In genomic region chr4:48756689-48757220, GRCh38 we compare ENCODE assay signal across 19 cellular contexts. TPM values are rescaled to one million over a fixed set of nuclear protein-coding genes. Genes with fewer than 3 reads are reported as not detected.
DNase-seq lines count a peak whose midpoint lies in the region; ATAC-seq and TF ChIP-seq lines count a peak whose summit lies in the region.
"Had no signal": no experiment of that assay in that cellular context is flagged by ENCODE, and none has a peak within 500 bp of the region (broad histone marks: within the 10 kb centered on the region; RNA-seq: fewer than 3 reads in every experiment).

No MANE protein-coding gene starts in this region.

- peak overlapping the region; percentile 32 for H3K27ac ChIP-seq in mammary epithelial cell (ENCODE audit: insufficient read depth, low read depth, low read length)
- no peak overlapping the region for H3K27ac ChIP-seq in breast epithelium
- H3K27ac ChIP-seq in RWPE1, result peak overlapping the region; percentile 57

- no peak for ATAC-seq in HG02973 (IDR thresholded peaks at IDR 0.05; ENCODE audit: unreplicated experiment)
- ATAC-seq: activated CD8-positive, alpha-beta T cell treated with anti-CD3 and anti-CD28 coated beads, Interleukin-2, amount 10 ng/mL, durations not matched to agents 7 days and 5 days; effector memory CD8-positive, alpha-beta T cell had no signal

- CTCF ChIA-PET in mammary epithelial cell (lab: Charles Lee; ENCODE audit: low non-redundant PET), result no interaction called here
- CTCF ChIA-PET in RWPE1 (lab: Yijun Ruan, JAX), result interaction anchor here (0.6 kb wide), 1 partner anchor 10 kb away, joined by 4 read pairs; no protein-coding TSS in a partner anchor

- in situ Hi-C loops in mammary epithelial cell (cut with MboI; ENCODE audit: low sequenced_read_pairs in 2 of 2), result no loop called here

- no peak for TF ChIP-seq POLR2A in breast epithelium (IDR thresholded peaks at IDR 0.05)

- no TSS peak for BruUV-seq in mammary epithelial cell (replicated peaks; lab: Mats Ljungman, UMichigan)

- TF ChIP-seq CTCF in mammary epithelial cell (conservative IDR thresholded peaks at IDR 0.05 in 1 of 2, IDR thresholded peaks at IDR 0.05 in 1 of 2; ENCODE audit: extremely low read depth in 1 of 2, insufficient read depth in 1 of 2, low read depth in 1 of 2, low read length in 2 of 2) (no peak), breast epithelium (IDR thresholded peaks at IDR 0.05) (no peak), RWPE1 (conservative IDR thresholded peaks at IDR 0.05; ENCODE audit: low read depth) (no peak), epithelial cell of esophagus (IDR thresholded peaks at IDR 0.05; ENCODE audit: insufficient read depth, low read depth, low read length, missing control alignments) (no peak)

- H3K27ac Mint-ChIP-seq in stimulated activated naive CD8-positive, alpha-beta T cell treated with anti-CD3 and anti-CD28 coated beads, Interleukin-15, Interleukin-2, amounts not matched to agents 100 ng/mL and 50 ng/mL, for 24 hours, result peak overlapping the region; percentile 50
- H3K27ac Mint-ChIP-seq in activated T-helper 1 cell treated with anti-CD3 and anti-CD28 coated beads, Interleukin-12 subunit alpha, Interleukin-12 subunit beta, Interleukin-2, Interleukin-4 antibody, amounts not matched to agents 30 ng/mL and 10 ng/mL and 1 ng/mL, durations not matched to agents 14 hours and 24 hours and 36 hours, result no peak overlapping the region
- H3K27ac Mint-ChIP-seq: activated CD8-positive, alpha-beta T cell treated with anti-CD3 and anti-CD28 coated beads, Interleukin-2, amount 10 ng/mL, durations not matched to agents 7 days and 5 days; CD4-positive, alpha-beta T cell had no signal

- H3K79me2 ChIP-seq in mammary epithelial cell (ENCODE audit: insufficient read depth, low read length), result peaks cover 85% of the 10 kb centered on the region

- H4K20me1 ChIP-seq in mammary epithelial cell (ENCODE audit: insufficient read depth, low read length), result no peaks in the 10 kb centered on the region

- H3K4me3 ChIP-seq in mammary epithelial cell (replicated peaks in 1 of 3; ENCODE audit: insufficient read depth in 1 of 3, low read depth in 2 of 3, low read length in 3 of 3) (no peak overlapping the region), breast epithelium (no peak overlapping the region), epithelial cell of esophagus (ENCODE audit: low read length) (no peak overlapping the region)

- peaks cover 52% of the 10 kb centered on the region for H3K4me1 Mint-ChIP-seq in stimulated activated naive CD8-positive, alpha-beta T cell treated with anti-CD3 and anti-CD28 coated beads, Interleukin-15, Interleukin-2, amounts not matched to agents 100 ng/mL and 50 ng/mL, for 24 hours (ENCODE audit: low read depth)
- H3K4me1 Mint-ChIP-seq in activated T-helper 1 cell treated with anti-CD3 and anti-CD28 coated beads, Interleukin-12 subunit alpha, Interleukin-12 subunit beta, Interleukin-2, Interleukin-4 antibody, amounts not matched to agents 30 ng/mL and 10 ng/mL and 1 ng/mL, durations not matched to agents 14 hours and 24 hours and 36 hours (ENCODE audit: low read depth), result peaks cover 13% of the 10 kb centered on the region

- intact Hi-C loops in mammary epithelial cell (cut with micrococcal nuclease) (no loop called here), breast epithelium (cut with DNase I; ENCODE audit: low total_unique reads) (no loop called here)
- intact Hi-C loops in activated T-helper 1 cell treated with anti-CD3 and anti-CD28 coated beads, Interleukin-12 subunit alpha, Interleukin-12 subunit beta, Interleukin-2, Interleukin-4 antibody, amounts not matched to agents 30 ng/mL and 10 ng/mL and 1 ng/mL, durations not matched to agents 14 hours and 24 hours and 36 hours (cut with micrococcal nuclease), result no loop called here

- peaks cover 8% of the 10 kb centered on the region for H3K4me1 ChIP-seq in mammary epithelial cell (ENCODE audit: insufficient read depth, low read length)
- peaks cover 0 to 5% of the 10 kb centered on the region in 2 donors for H3K4me1 ChIP-seq in breast epithelium

- peak overlapping the region; percentile 11 for H3K4me3 Mint-ChIP-seq in stimulated activated naive CD8-positive, alpha-beta T cell treated with anti-CD3 and anti-CD28 coated beads, Interleukin-15, Interleukin-2, amounts not matched to agents 100 ng/mL and 50 ng/mL, for 24 hours
- no peak overlapping the region for H3K4me3 Mint-ChIP-seq in activated T-helper 1 cell treated with anti-CD3 and anti-CD28 coated beads, Interleukin-12 subunit alpha, Interleukin-12 subunit beta, Interleukin-2, Interleukin-4 antibody, amounts not matched to agents 30 ng/mL and 10 ng/mL and 1 ng/mL, durations not matched to agents 14 hours and 24 hours and 36 hours
- H3K4me3 Mint-ChIP-seq: activated CD8-positive, alpha-beta T cell treated with anti-CD3 and anti-CD28 coated beads, Interleukin-2, amount 10 ng/mL, durations not matched to agents 7 days and 5 days; CD4-positive, alpha-beta T cell; effector memory CD8-positive, alpha-beta T cell; neural crest cell had no signal

- POLR2A ChIA-PET in RWPE1 (lab: Yijun Ruan, JAX; ENCODE audit: low non-redundant PET), result no interaction called here

- no peak overlapping the region for H3K9ac ChIP-seq in mammary epithelial cell (ENCODE audit: insufficient read depth, low read length)

- H3K36me3 ChIP-seq in mammary epithelial cell (ENCODE audit: insufficient read depth, low read length), result no peaks in the 10 kb centered on the region
- H3K36me3 ChIP-seq in breast epithelium, result no peaks in the 10 kb centered on the region

- H3K36me3 Mint-ChIP-seq in stimulated activated naive CD8-positive, alpha-beta T cell treated with anti-CD3 and anti-CD28 coated beads, Interleukin-15, Interleukin-2, amounts not matched to agents 100 ng/mL and 50 ng/mL, for 24 hours (ENCODE audit: low read depth), result peaks cover 25% of the 10 kb centered on the region
- peaks cover 20% of the 10 kb centered on the region for H3K36me3 Mint-ChIP-seq in activated T-helper 1 cell treated with anti-CD3 and anti-CD28 coated beads, Interleukin-12 subunit alpha, Interleukin-12 subunit beta, Interleukin-2, Interleukin-4 antibody, amounts not matched to agents 30 ng/mL and 10 ng/mL and 1 ng/mL, durations not matched to agents 14 hours and 24 hours and 36 hours (ENCODE audit: low read depth)

- whole genome bisulfite sequencing in mammary epithelial cell (ENCODE audit: low coverage, missing lambda C conversion rate), result 75% methylated on average over 4 of the region's 4 CpGs

- dilution Hi-C loops in mammary epithelial cell (cut with HindIII; ENCODE audit: low sequenced_read_pairs), result no loop called here

- no peaks in the 10 kb centered on the region for H3K27me3 Mint-ChIP-seq in stimulated activated naive CD8-positive, alpha-beta T cell treated with anti-CD3 and anti-CD28 coated beads, Interleukin-15, Interleukin-2, amounts not matched to agents 100 ng/mL and 50 ng/mL, for 24 hours
- H3K27me3 Mint-ChIP-seq in activated T-helper 1 cell treated with anti-CD3 and anti-CD28 coated beads, Interleukin-12 subunit alpha, Interleukin-12 subunit beta, Interleukin-2, Interleukin-4 antibody, amounts not matched to agents 30 ng/mL and 10 ng/mL and 1 ng/mL, durations not matched to agents 14 hours and 24 hours and 36 hours (ENCODE audit: insufficient read depth), result no peaks in the 10 kb centered on the region
- H3K27me3 Mint-ChIP-seq: CD4-positive, alpha-beta T cell; effector memory CD8-positive, alpha-beta T cell had no signal

- no peak overlapping the region for H2AFZ ChIP-seq in mammary epithelial cell (ENCODE audit: low read depth, low read length)

- peaks cover 6% of the 10 kb centered on the region for H3K9me3 Mint-ChIP-seq in stimulated activated naive CD8-positive, alpha-beta T cell treated with anti-CD3 and anti-CD28 coated beads, Interleukin-15, Interleukin-2, amounts not matched to agents 100 ng/mL and 50 ng/mL, for 24 hours
- H3K9me3 Mint-ChIP-seq in activated T-helper 1 cell treated with anti-CD3 and anti-CD28 coated beads, Interleukin-12 subunit alpha, Interleukin-12 subunit beta, Interleukin-2, Interleukin-4 antibody, amounts not matched to agents 30 ng/mL and 10 ng/mL and 1 ng/mL, durations not matched to agents 14 hours and 24 hours and 36 hours, result peaks cover 3% of the 10 kb centered on the region
- H3K9me3 Mint-ChIP-seq: CD4-positive, alpha-beta T cell; effector memory CD8-positive, alpha-beta T cell had no signal

- H3K9me3 ChIP-seq in mammary epithelial cell (replicated peaks; ENCODE audit: insufficient read depth, low read length), result no peaks in the 10 kb centered on the region
- no peaks in the 10 kb centered on the region for H3K9me3 ChIP-seq in breast epithelium

- H3K27me3 ChIP-seq in mammary epithelial cell (ENCODE audit: insufficient read depth, low read length) (no peaks in the 10 kb centered on the region), breast epithelium (no peaks in the 10 kb centered on the region)

- H3K4me2 ChIP-seq in mammary epithelial cell (ENCODE audit: insufficient read depth, low read depth, low read length), result peak overlapping the region; percentile 63

- peak; percentile 77 for DNase-seq in mammary epithelial cell
- DNase-seq in breast epithelium (ENCODE audit: low spot score in 2 of 2), result no peak
- peak; percentile 52 for DNase-seq in RWPE1 (ENCODE audit: low spot score)
- peak; percentile 83 for DNase-seq in epithelial cell of esophagus (ENCODE audit: low read depth)
- no peak for DNase-seq in occipital lobe (lab: John Stamatoyannopoulos, UW)
- no peak for DNase-seq in activated T-helper 1 cell treated with anti-CD3 and anti-CD28 coated beads, Interleukin-12 subunit alpha, Interleukin-12 subunit beta, Interleukin-2, Interleukin-4 antibody, amounts not matched to agents 30 ng/mL and 10 ng/mL and 1 ng/mL, durations not matched to agents 14 hours and 24 hours and 36 hours (ENCODE audit: low spot score)
- DNase-seq: activated CD8-positive, alpha-beta T cell treated with anti-CD3 and anti-CD28 coated beads, Interleukin-2, amount 10 ng/mL, durations not matched to agents 7 days and 5 days; CD4-positive, alpha-beta T cell; DMS53; effector memory CD8-positive, alpha-beta T cell; hypothalamus; MM.1S; NCI-H1694 treated with DMSO at 0.1 percent for 48 hours; stimulated activated naive CD4-positive, alpha-beta T cell; T-helper 1 cell; trophoblast cell had no signal

RNA-seq across cellular contexts. Expression of gene FRYL, which starts 23.3 kb away (rescaled TPM):
- total RNA-seq in mammary epithelial cell (10 to 100 TPM; 74.7 to 75.7 TPM), breast epithelium (100 to 1,000 TPM in 1 of 3 donors, 10 to 100 TPM in 2; 70.9 to 112 (median 86.2) TPM), occipital lobe (94.1 TPM)
- 21.1 TPM for polyA plus RNA-seq in mammary epithelial cell
- 188 TPM for polyA minus RNA-seq in mammary epithelial cell
- total RNA-seq in activated T-helper 1 cell treated with anti-CD3 and anti-CD28 coated beads, Interleukin-12 subunit alpha, Interleukin-12 subunit beta, Interleukin-2, Interleukin-4 antibody, amounts not matched to agents 30 ng/mL and 10 ng/mL and 1 ng/mL, durations not matched to agents 14 hours and 24 hours and 36 hours, result 70.3 and 80.0 TPM in 2 replicates

Comparison
In these comparisons a context has a peak if more than half of its experiments do, and no peak if none do; other contexts are left out.
1. DNase-seq: peak in mammary epithelial cell (single experiment), RWPE1 (single experiment) and epithelial cell of esophagus (single experiment); none in breast epithelium (0 of 2), occipital lobe (single experiment) and activated T-helper 1 cell treated with anti-CD3 and anti-CD28 coated beads, Interleukin-12 subunit alpha, Interleukin-12 subunit beta, Interleukin-2, Interleukin-4 antibody, amounts not matched to agents 30 ng/mL and 10 ng/mL and 1 ng/mL, durations not matched to agents 14 hours and 24 hours and 36 hours (single experiment).
2. H3K27ac ChIP-seq: peak in mammary epithelial cell (single experiment) and RWPE1 (single experiment); none in breast epithelium (0 of 2).